In genomic region chr9:22052376-22052945, GRCh38 we compare ENCODE assay signal across 8 cellular contexts. TPM values are rescaled to one million over a fixed set of nuclear protein-coding genes. Genes with fewer than 3 reads are reported as not detected.
DNase-seq lines count a peak whose midpoint lies in the region; ATAC-seq and TF ChIP-seq lines count a peak whose summit lies in the region.

No MANE protein-coding gene starts in this region.

- no peaks in the 10 kb centered on the region for H3K27me3 ChIP-seq in HUES48 (ENCODE audit: control insufficient read depth, insufficient read depth, low read length)
- H3K27me3 ChIP-seq in aorta (ENCODE audit: control insufficient read depth in 1 of 2, insufficient read depth in 2 of 2, low read length in 1 of 2): no peaks in the 10 kb centered on the region
- no peaks in the 10 kb centered on the region for H3K27me3 ChIP-seq in gastroesophageal sphincter

- no peak for ATAC-seq in aorta (ENCODE audit: low FRiP score)
- no peak for ATAC-seq in gastroesophageal sphincter
- ATAC-seq in GM21717 (IDR thresholded peaks at IDR 0.05; ENCODE audit: unreplicated experiment): no peak

- no peak for TF ChIP-seq POLR2A in gastroesophageal sphincter (IDR thresholded peaks at IDR 0.05)

- TF ChIP-seq CTCF in GM13976 (IDR thresholded peaks at IDR 0.05; ENCODE audit: borderline replicate concordance, control extremely low read depth, extremely low read depth, insufficient read depth, missing control alignments): no peak
- TF ChIP-seq CTCF in gastroesophageal sphincter (IDR thresholded peaks at IDR 0.05): no peak

- 29 to 43% methylated on average over 4 of the region's 4 CpGs for WGBS in aorta, 2 donors
- WGBS in gastroesophageal sphincter (ENCODE audit: low coverage in 1 of 2), 2 donors: 17 to 22% methylated on average over 4 of the region's 4 CpGs

- DNase-seq in GM13976 (ENCODE audit: low spot score): peak; percentile 19
- peak; percentile 99 for DNase-seq in amniotic epithelial cell (ENCODE audit: low read depth)
- peak; percentile 98 for DNase-seq in non-pigmented ciliary epithelial cell (ENCODE audit: low read depth)
- DNase-seq in aorta: no peak
- DNase-seq in NCI-H1436 (lab: John Stamatoyannopoulos, UW): no peak

- H3K9ac ChIP-seq in HUES48 (ENCODE audit: low read depth, low read length): no peak overlapping the region

- H3K27ac ChIP-seq in HUES48 (ENCODE audit: low read depth, low read length) (peak overlapping the region; percentile 47), aorta (ENCODE audit: low read depth in 1 of 2, low read length in 2 of 2) (no peak overlapping the region), gastroesophageal sphincter (no peak overlapping the region)

- no peaks in the 10 kb centered on the region for H3K36me3 ChIP-seq in HUES48 (ENCODE audit: control insufficient read depth, insufficient read depth, low read length)
- no peaks in the 10 kb centered on the region for H3K36me3 ChIP-seq in aorta (ENCODE audit: control insufficient read depth in 1 of 2, insufficient read depth in 2 of 2, low read length in 1 of 2)
- no peaks in the 10 kb centered on the region for H3K36me3 ChIP-seq in gastroesophageal sphincter

- TF ChIP-seq EP300 in gastroesophageal sphincter (IDR thresholded peaks at IDR 0.05): no peak

- in situ Hi-C loops in GM13976 (cut with MboI; ENCODE audit: low sequenced_read_pairs, unreplicated experiment): no loop called here

- H3K4me1 ChIP-seq in HUES48 (ENCODE audit: control insufficient read depth, insufficient read depth, low read length) (no peaks in the 10 kb centered on the region), aorta (ENCODE audit: control insufficient read depth in 1 of 2, insufficient read depth in 2 of 2, low read length in 2 of 2) (no peaks in the 10 kb centered on the region), gastroesophageal sphincter (no peaks in the 10 kb centered on the region)

- no peaks in the 10 kb centered on the region for H3K9me3 ChIP-seq in HUES48 (ENCODE audit: control insufficient read depth, insufficient read depth, low read length)
- no peaks in the 10 kb centered on the region for H3K9me3 ChIP-seq in aorta (ENCODE audit: control insufficient read depth, low read length)
- H3K9me3 ChIP-seq in gastroesophageal sphincter: no peaks in the 10 kb centered on the region

- H3K4me3 ChIP-seq in HUES48 (ENCODE audit: low read depth, low read length) (no peak overlapping the region), aorta (ENCODE audit: low read length in 2 of 2) (no peak overlapping the region), gastroesophageal sphincter (no peak overlapping the region)

- intact Hi-C loops in aorta (cut with DNase I): loop anchor here in 1 of 2 donors (5.0 kb wide), 1 partner anchor 70 kb away; no protein-coding TSS in a partner anchor

RNA-seq across cellular contexts. Expression of gene CDKN2B, which starts 43.4 kb away (rescaled TPM):
- total RNA-seq in aorta: 1 to 10 TPM; 4.5 to 4.8 TPM
- polyA plus RNA-seq in aorta: 10 to 100 TPM in 1 of 2 donors, 1 to 10 TPM in 1; 5.3 to 12.9 TPM
- 10 to 100 TPM in 1 of 4 donors, 1 to 10 TPM in 3; 6.2 to 21.6 (median 9.3) TPM for total RNA-seq in gastroesophageal sphincter

RNA-seq across cellular contexts. Expression of gene CDKN2B-AS1, which starts 57.9 kb away (rescaled TPM):
- total RNA-seq in aorta (1 to 10 TPM in 1 of 2 donors, under 1 TPM in 1; 0.58 to 1.2 TPM), gastroesophageal sphincter (1 to 10 TPM in 1 of 4 donors, under 1 TPM in 2, not detected in 1; 0.42 to 3.9 (median 0.69) TPM)
- 1 to 10 TPM in 1 of 2 donors, under 1 TPM in 1; 0.97 to 8.0 TPM for polyA plus RNA-seq in aorta

RNA-seq across cellular contexts. Expression of gene CDKN2A, which starts 58.3 kb away (rescaled TPM):
- 1 to 10 TPM; 2.3 to 3.8 TPM for total RNA-seq in aorta
- 1 to 10 TPM; 6.8 to 9.4 TPM for polyA plus RNA-seq in aorta
- total RNA-seq in gastroesophageal sphincter: 1 to 10 TPM in 2 of 4 donors, under 1 TPM in 1, not detected in 1; 0.94 to 9.7 (median 2.7) TPM

Comparison
In these comparisons a context has a peak if more than half of its experiments do, and no peak if none do; other contexts are left out.
1. DNase-seq: peak in GM13976 (single experiment), amniotic epithelial cell (single experiment) and non-pigmented ciliary epithelial cell (single experiment); none in aorta (0 of 2) and NCI-H1436 (single experiment).